In genomic region chr12:109944975-109945374, GRCh38 we compare ENCODE assay signal across 1 cellular context.
TF ChIP-seq lines count a peak whose summit lies in the region.

No MANE protein-coding gene starts in this region.

TF ChIP-seq in K562, 482 proteins besides CTCF, POLR2A, EP300 and RAD21:
- TF ChIP-seq ZNF695 (CRISPR knock-in tag; IDR thresholded peaks at IDR 0.05) = no peak
- no peak for TF ChIP-seq RCOR1 (IDR thresholded peaks at IDR 0.05; ENCODE audit: borderline replicate concordance in 1 of 2, low read depth in 2 of 2, low read length in 2 of 2)
- TF ChIP-seq, protein P1, sequence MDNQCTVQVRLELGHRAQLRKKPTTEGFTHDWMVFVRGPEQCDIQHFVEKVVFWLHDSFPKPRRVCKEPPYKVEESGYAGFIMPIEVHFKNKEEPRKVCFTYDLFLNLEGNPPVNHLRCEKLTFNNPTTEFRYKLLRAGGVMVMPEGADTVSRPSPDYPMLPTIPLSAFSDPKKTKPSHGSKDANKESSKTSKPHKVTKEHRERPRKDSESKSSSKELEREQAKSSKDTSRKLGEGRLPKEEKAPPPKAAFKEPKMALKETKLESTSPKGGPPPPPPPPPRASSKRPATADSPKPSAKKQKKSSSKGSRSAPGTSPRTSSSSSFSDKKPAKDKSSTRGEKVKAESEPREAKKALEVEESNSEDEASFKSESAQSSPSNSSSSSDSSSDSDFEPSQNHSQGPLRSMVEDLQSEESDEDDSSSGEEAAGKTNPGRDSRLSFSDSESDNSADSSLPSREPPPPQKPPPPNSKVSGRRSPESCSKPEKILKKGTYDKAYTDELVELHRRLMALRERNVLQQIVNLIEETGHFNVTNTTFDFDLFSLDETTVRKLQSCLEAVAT (IDR thresholded peaks at IDR 0.05) = no peak
- no peak for TF ChIP-seq THAP12 (CRISPR knock-in tag; IDR thresholded peaks at IDR 0.05)
- no peak for TF ChIP-seq PYGO2 (tag; IDR thresholded peaks at IDR 0.05)
- TF ChIP-seq MTA1 (IDR thresholded peaks at IDR 0.05; ENCODE audit: borderline replicate concordance) = no peak
- TF ChIP-seq IRF9 (tag; IDR thresholded peaks at IDR 0.05) = no peak
- TF ChIP-seq, protein P2, sequence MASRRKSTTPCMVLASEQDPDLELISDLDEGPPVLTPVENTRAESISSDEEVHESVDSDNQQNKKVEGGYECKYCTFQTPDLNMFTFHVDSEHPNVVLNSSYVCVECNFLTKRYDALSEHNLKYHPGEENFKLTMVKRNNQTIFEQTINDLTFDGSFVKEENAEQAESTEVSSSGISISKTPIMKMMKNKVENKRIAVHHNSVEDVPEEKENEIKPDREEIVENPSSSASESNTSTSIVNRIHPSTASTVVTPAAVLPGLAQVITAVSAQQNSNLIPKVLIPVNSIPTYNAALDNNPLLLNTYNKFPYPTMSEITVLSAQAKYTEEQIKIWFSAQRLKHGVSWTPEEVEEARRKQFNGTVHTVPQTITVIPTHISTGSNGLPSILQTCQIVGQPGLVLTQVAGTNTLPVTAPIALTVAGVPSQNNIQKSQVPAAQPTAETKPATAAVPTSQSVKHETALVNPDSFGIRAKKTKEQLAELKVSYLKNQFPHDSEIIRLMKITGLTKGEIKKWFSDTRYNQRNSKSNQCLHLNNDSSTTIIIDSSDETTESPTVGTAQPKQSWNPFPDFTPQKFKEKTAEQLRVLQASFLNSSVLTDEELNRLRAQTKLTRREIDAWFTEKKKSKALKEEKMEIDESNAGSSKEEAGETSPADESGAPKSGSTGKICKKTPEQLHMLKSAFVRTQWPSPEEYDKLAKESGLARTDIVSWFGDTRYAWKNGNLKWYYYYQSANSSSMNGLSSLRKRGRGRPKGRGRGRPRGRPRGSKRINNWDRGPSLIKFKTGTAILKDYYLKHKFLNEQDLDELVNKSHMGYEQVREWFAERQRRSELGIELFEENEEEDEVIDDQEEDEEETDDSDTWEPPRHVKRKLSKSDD (conservative IDR thresholded peaks at IDR 0.05; ENCODE audit: low read length) = no peak
- no peak for TF ChIP-seq RFX5 (IDR thresholded peaks at IDR 0.05; ENCODE audit: low read depth, low read length)
- TF ChIP-seq ARID3A (IDR thresholded peaks at IDR 0.05; ENCODE audit: borderline replicate concordance, low read depth, low read length) = no peak
